38 cellular contexts compared by ENCODE assay signal in the genomic region with DNA sequence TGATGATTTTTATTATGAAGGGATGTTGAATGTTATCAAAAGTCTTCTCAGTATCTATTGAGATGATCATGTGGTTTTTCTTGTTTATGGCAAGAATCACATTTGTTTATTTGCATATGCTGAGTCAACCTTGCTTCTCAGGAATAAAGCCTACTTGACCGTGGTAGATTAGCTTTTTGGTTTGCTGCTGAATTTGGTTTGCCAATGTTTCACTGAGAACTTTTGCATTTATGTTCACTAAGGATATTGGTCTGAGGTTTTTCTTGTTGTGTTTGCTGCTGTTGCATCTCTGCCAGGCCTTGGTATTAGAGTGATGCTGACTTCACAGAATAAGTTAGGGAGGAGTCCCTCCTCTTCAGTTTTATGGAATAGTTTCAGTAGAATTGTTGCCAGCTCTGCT. TPM values are rescaled to one million over a fixed set of nuclear protein-coding genes. Genes with fewer than 3 reads are reported as not detected.
"Had no signal": no experiment of that assay in that cellular context is flagged by ENCODE, and none has a peak within 500 bp of the region (broad histone marks: within the 10 kb centered on the region; RNA-seq: fewer than 3 reads in every experiment).

No MANE protein-coding gene starts in this region.

- H3K27ac ChIP-seq: left lung, lower lobe of right lung, neural progenitor cell, neutrophil, right atrium auricular region, right lobe of liver, stomach, testis, thyroid gland, transverse colon, upper lobe of left lung, vagina had no signal

- H3K4me1 ChIP-seq: left lung, lower lobe of right lung, neural progenitor cell, right atrium auricular region, right lobe of liver, stomach, testis, thyroid gland, transverse colon, upper lobe of left lung, vagina had no signal

- H3K9me3 ChIP-seq: left lung, lower lobe of right lung, neutrophil, right atrium auricular region, right lobe of liver, stomach, testis, thyroid gland, transverse colon, upper lobe of left lung, vagina had no signal

- ATAC-seq: left colon; left lung; lower lobe of right lung; natural killer cell; right lobe of liver; stimulated activated memory B cell treated with anti-CD40 and anti-IgM and Interleukin-4, amounts not matched to agents 10 μg/mL and 1 μg/mL and 100 μg/mL, for 72 hours; stimulated activated naive CD8-positive, alpha-beta T cell treated with anti-CD3 and anti-CD28 coated beads, Interleukin-15, Interleukin-2, amounts not matched to agents 100 U/mL and 50 U/mL, for 24 hours had no signal

- DNase-seq: immature natural killer cell; kidney; left colon; left lung; lower lobe of right lung; mammary epithelial cell; mesendoderm; naive B cell; natural killer cell; nephron progenitor cell; occipital lobe; right lobe of liver; stimulated activated CD4-positive, alpha-beta T cell treated with anti-CD3 and anti-CD28 coated beads, Interleukin-1b, Interleukin-23, amount 100 ng/mL, for 48 hours; stimulated activated CD4-positive, alpha-beta T cell treated with anti-CD3 and anti-CD28 coated beads, Interleukin-2, amount 100 ng/mL, for 48 hours; stimulated activated CD4-positive, alpha-beta T cell treated with anti-CD3 and anti-CD28 coated beads, Interleukin-4, amount 100 ng/mL, for 4 hours; stimulated activated CD8-positive, alpha-beta memory T cell treated with anti-CD3 and anti-CD28 coated beads, Interleukin-4, amount 100 ng/mL, for 48 hours; stimulated activated naive CD8-positive, alpha-beta T cell treated with anti-CD3 and anti-CD28 coated beads, Interleukin-15, Interleukin-2, amounts not matched to agents 100 U/mL and 50 U/mL, for 24 hours; stomach; testis; thyroid gland; transverse colon; upper lobe of left lung had no signal

- H3K4me3 ChIP-seq: left lung, lower lobe of right lung, neural progenitor cell, right atrium auricular region, right lobe of liver, smooth muscle cell, stomach, testis, thyroid gland, transverse colon, upper lobe of left lung, vagina had no signal

- H3K27me3 ChIP-seq: left lung, neural progenitor cell, neutrophil, right atrium auricular region, right lobe of liver, stomach, testis, thyroid gland, transverse colon, upper lobe of left lung, vagina had no signal

- H3K36me3 ChIP-seq: left lung, lower lobe of right lung, neural progenitor cell, neutrophil, right atrium auricular region, right lobe of liver, stomach, thyroid gland, transverse colon, upper lobe of left lung, vagina had no signal

- FAIRE-seq: islet of Langerhans, kidney had no signal

RNA-seq across cellular contexts. Expression of a gene that starts 24.3 kb away (rescaled TPM):
- total RNA-seq: kidney, left colon, mesothelial cell of epicardium, mononuclear cell, occipital lobe, osteocyte, progenitor cell of endocrine pancreas, right atrium auricular region, smooth muscle cell, urinary bladder, vagina had no signal
- polyA plus RNA-seq: immature natural killer cell, mammary epithelial cell, smooth muscle cell had no signal

RNA-seq across cellular contexts. Expression of a gene that starts 29.6 kb away (rescaled TPM):
- total RNA-seq: kidney, left colon, left lung, lower lobe of right lung, mammary epithelial cell, mesothelial cell of epicardium, mononuclear cell, natural killer cell, occipital lobe, osteocyte, progenitor cell of endocrine pancreas, pulmonary artery endothelial cell, renal cortical epithelial cell, right atrium auricular region, right lobe of liver, skeletal muscle tissue, smooth muscle cell, stomach, thyroid gland, transverse colon, upper lobe of left lung, urinary bladder, vagina had no signal
- polyA plus RNA-seq: immature natural killer cell, liver, mammary epithelial cell, smooth muscle cell, urinary bladder had no signal
